Comparison of ENCODE assay signal across 9 cellular contexts in genomic region chr17:77391668-77392375, GRCh38.
A peak's percentile ranks its signal among the peaks of the same experiment; 100 is the strongest.
DNase-seq lines count a peak whose midpoint lies in the region; ATAC-seq and TF ChIP-seq lines count a peak whose summit lies in the region.
"Had no signal": no experiment of that assay in that cellular context is flagged by ENCODE, and none has a peak within 500 bp of the region (broad histone marks: within the 10 kb centered on the region; RNA-seq: fewer than 3 reads in every experiment).

No MANE protein-coding gene starts in this region.

- peak overlapping the region; percentile 7; the same call in 1 of the 2 replicates for H3K27ac ChIP-seq in HCT116 (ENCODE audit: low read depth, low read length)
- H3K27ac ChIP-seq in foreskin keratinocyte: no peak overlapping the region
- H3K27ac ChIP-seq: PC-9 had no signal

- ATAC-seq in HCT116: no peak
- ATAC-seq in foreskin keratinocyte: peak; percentile 57
- ATAC-seq in GM21526 (IDR thresholded peaks at IDR 0.05; ENCODE audit: low FRiP score, unreplicated experiment): no peak

- H3K4me1 Mint-ChIP-seq in activated T-helper 1 cell treated with anti-CD3 and anti-CD28 coated beads, Interleukin-12 subunit alpha, Interleukin-12 subunit beta, Interleukin-2, Interleukin-4 antibody, amounts not matched to agents 30 ng/mL and 10 ng/mL and 1 ng/mL, durations not matched to agents 14 hours and 24 hours and 36 hours (ENCODE audit: low read depth): peaks cover 80% of the 10 kb centered on the region

- H3K4me3 ChIP-seq in HCT116 (replicated peaks in 1 of 2; ENCODE audit: low read depth in 1 of 2, low read length in 2 of 2): no peak overlapping the region
- H3K4me3 ChIP-seq: PC-9 had no signal

- peak overlapping the region; percentile 87 for H3K27ac Mint-ChIP-seq in activated T-helper 1 cell treated with anti-CD3 and anti-CD28 coated beads, Interleukin-12 subunit alpha, Interleukin-12 subunit beta, Interleukin-2, Interleukin-4 antibody, amounts not matched to agents 30 ng/mL and 10 ng/mL and 1 ng/mL, durations not matched to agents 14 hours and 24 hours and 36 hours

- RAD21 ChIA-PET in HCT116 (lab: Charles Lee; ENCODE audit: low non-redundant PET in 1 of 2, low total read pairs in 2 of 2, uncharacterized antibody in 2 of 2, unreplicated experiment in 2 of 2): no interaction called here

- no peak for TF ChIP-seq POLR2A in HCT116 (IDR thresholded peaks at IDR 0.05; ENCODE audit: borderline replicate concordance, extremely low read depth, insufficient read depth, insufficient read length)

- TF ChIP-seq CTCF in HCT116 (IDR thresholded peaks at IDR 0.05 in 2 of 3, conservative IDR thresholded peaks at IDR 0.05 in 1 of 3; ENCODE audit: borderline replicate concordance in 1 of 3, insufficient read depth in 1 of 3, low read depth in 2 of 3, low read length in 2 of 3) (no peak), foreskin keratinocyte (conservative IDR thresholded peaks at IDR 0.05) (no peak)

- H3K9me2 ChIP-seq in HCT116 (ENCODE audit: insufficient read depth): no peaks in the 10 kb centered on the region

- no peaks in the 10 kb centered on the region for H3K27me3 Mint-ChIP-seq in activated T-helper 1 cell treated with anti-CD3 and anti-CD28 coated beads, Interleukin-12 subunit alpha, Interleukin-12 subunit beta, Interleukin-2, Interleukin-4 antibody, amounts not matched to agents 30 ng/mL and 10 ng/mL and 1 ng/mL, durations not matched to agents 14 hours and 24 hours and 36 hours (ENCODE audit: insufficient read depth)

- TF ChIP-seq RAD21 in HCT116 (IDR thresholded peaks at IDR 0.05; ENCODE audit: low read depth): no peak

- intact Hi-C loops in HCT116 (cut with micrococcal nuclease): no loop called here
- intact Hi-C loops in activated T-helper 1 cell treated with anti-CD3 and anti-CD28 coated beads, Interleukin-12 subunit alpha, Interleukin-12 subunit beta, Interleukin-2, Interleukin-4 antibody, amounts not matched to agents 30 ng/mL and 10 ng/mL and 1 ng/mL, durations not matched to agents 14 hours and 24 hours and 36 hours (cut with micrococcal nuclease): loop anchor here (1.0 to 5.0 kb wide), 2 partner anchors 8 to 250 kb away; partner anchors contain the start of gene SEC14L1
- intact Hi-C loops in posterior vena cava (cut with DNase I): no loop called here

- CTCF ChIA-PET in HCT116 (lab: Charles Lee): interaction anchor here (1.4 kb wide), 1 partner anchor 9 kb away, joined by 3 read pairs; no protein-coding TSS in a partner anchor

- H3K36me3 ChIP-seq in HCT116 (ENCODE audit: control insufficient read depth in 1 of 2, insufficient read depth in 2 of 2, low read length in 2 of 2): no peaks in the 10 kb centered on the region

- H3K79me2 ChIP-seq in HCT116 (ENCODE audit: insufficient read depth, low read length): peaks cover 91% of the 10 kb centered on the region

- H3K27me3 ChIP-seq in HCT116 (ENCODE audit: insufficient read depth, low read length) (no peaks in the 10 kb centered on the region), foreskin keratinocyte (no peaks in the 10 kb centered on the region)

- no peak overlapping the region for H3K9ac ChIP-seq in HCT116 (ENCODE audit: low read length)

- H3K36me3 Mint-ChIP-seq in activated T-helper 1 cell treated with anti-CD3 and anti-CD28 coated beads, Interleukin-12 subunit alpha, Interleukin-12 subunit beta, Interleukin-2, Interleukin-4 antibody, amounts not matched to agents 30 ng/mL and 10 ng/mL and 1 ng/mL, durations not matched to agents 14 hours and 24 hours and 36 hours (ENCODE audit: low read depth): peaks cover 8% of the 10 kb centered on the region

- no TSS peak for BruUV-seq in HCT116 (replicated peaks; lab: Mats Ljungman, UMichigan)

- H3K4me2 ChIP-seq in HCT116 (ENCODE audit: low read length): peak overlapping the region; percentile 2; the same call in 1 of the 2 replicates
- H3K4me2 ChIP-seq: PC-9 had no signal

- H3K4me3 Mint-ChIP-seq in activated T-helper 1 cell treated with anti-CD3 and anti-CD28 coated beads, Interleukin-12 subunit alpha, Interleukin-12 subunit beta, Interleukin-2, Interleukin-4 antibody, amounts not matched to agents 30 ng/mL and 10 ng/mL and 1 ng/mL, durations not matched to agents 14 hours and 24 hours and 36 hours: peak overlapping the region; percentile 87

- no peaks in the 10 kb centered on the region for H3K9me3 ChIP-seq in HCT116 (ENCODE audit: control insufficient read depth in 1 of 2, insufficient read depth in 1 of 2, low read depth in 1 of 2, low read length in 2 of 2)

- peaks cover 4% of the 10 kb centered on the region; the same call in 1 of the 2 replicates for H4K20me1 ChIP-seq in HCT116 (ENCODE audit: insufficient read depth)

- H3K9me3 Mint-ChIP-seq in activated T-helper 1 cell treated with anti-CD3 and anti-CD28 coated beads, Interleukin-12 subunit alpha, Interleukin-12 subunit beta, Interleukin-2, Interleukin-4 antibody, amounts not matched to agents 30 ng/mL and 10 ng/mL and 1 ng/mL, durations not matched to agents 14 hours and 24 hours and 36 hours: no peaks in the 10 kb centered on the region

- H2AFZ ChIP-seq in HCT116 (ENCODE audit: low read depth, low read length, poor library complexity, severe bottlenecking): no peak overlapping the region
- H2AFZ ChIP-seq: PC-9 had no signal

- POLR2A ChIA-PET in HCT116 (lab: Charles Lee): no interaction called here

- H3K4me1 ChIP-seq in HCT116 (ENCODE audit: control insufficient read depth in 1 of 2, insufficient read depth in 2 of 2, low read length in 2 of 2) (peaks cover 27 to 47% of the 10 kb centered on the region in 2 experiments; a peak in 3 of 4 replicates), foreskin keratinocyte (peaks cover 12% of the 10 kb centered on the region)

- DNase-seq in HCT116 (ENCODE audit: low read depth, low spot score) (no peak), foreskin keratinocyte (peak in 1 of 2 donors; percentile 36), posterior vena cava (ENCODE audit: low spot score) (peak; percentile 90), HuH-7 (ENCODE audit: low spot score) (no peak), NCI-H187 treated with DMSO at 0.1 percent for 48 hours (lab: John Stamatoyannopoulos, UW) (no peak), NAMALWA (ENCODE audit: low spot score) (no peak)
- DNase-seq in activated T-helper 1 cell treated with anti-CD3 and anti-CD28 coated beads, Interleukin-12 subunit alpha, Interleukin-12 subunit beta, Interleukin-2, Interleukin-4 antibody, amounts not matched to agents 30 ng/mL and 10 ng/mL and 1 ng/mL, durations not matched to agents 14 hours and 24 hours and 36 hours (ENCODE audit: low spot score): peak; percentile 61

TF ChIP-seq in HCT116, 20 proteins besides CTCF, POLR2A, EP300 and RAD21:
- TF ChIP-seq CBX3 (IDR thresholded peaks at IDR 0.05; ENCODE audit: low read depth) (no peak), ELF1 (IDR thresholded peaks at IDR 0.05; ENCODE audit: borderline replicate concordance, low read depth) (no peak), MAX (IDR thresholded peaks at IDR 0.05) (no peak), ZFX (IDR thresholded peaks at IDR 0.05) (no peak), YY1 (IDR thresholded peaks at IDR 0.05; ENCODE audit: extremely low read depth, insufficient replicate concordance, low read depth, low read length) (no peak), EZH2 (IDR thresholded peaks at IDR 0.05) (no peak), JUND (IDR thresholded peaks at IDR 0.05) (no peak), EGR1 (IDR thresholded peaks at IDR 0.05; ENCODE audit: low read depth) (no peak), ATF3 (IDR thresholded peaks at IDR 0.05) (no peak), TCF7L2 (IDR thresholded peaks at IDR 0.05; ENCODE audit: borderline replicate concordance, extremely low read depth, insufficient read depth, insufficient read length) (no peak), ZBTB33 (IDR thresholded peaks at IDR 0.05; ENCODE audit: extremely low read depth, insufficient replicate concordance, low read length) (no peak), ZNF274 (IDR thresholded peaks at IDR 0.05; ENCODE audit: low read depth, low read length) (no peak), EZH2phosphoT487 (IDR thresholded peaks at IDR 0.05; ENCODE audit: borderline replicate concordance) (no peak), SIN3A (IDR thresholded peaks at IDR 0.05; ENCODE audit: low read depth) (no peak), POLR2AphosphoS5 (IDR thresholded peaks at IDR 0.05; ENCODE audit: low read depth, low read length) (no peak), CEBPB (IDR thresholded peaks at IDR 0.05; ENCODE audit: low read depth) (no peak)

Comparison
In these comparisons a context has a peak if more than half of its experiments do, and no peak if none do; other contexts are left out.
1. DNase-seq: peak in activated T-helper 1 cell treated with anti-CD3 and anti-CD28 coated beads, Interleukin-12 subunit alpha, Interleukin-12 subunit beta, Interleukin-2, Interleukin-4 antibody, amounts not matched to agents 30 ng/mL and 10 ng/mL and 1 ng/mL, durations not matched to agents 14 hours and 24 hours and 36 hours (single experiment) and posterior vena cava (single experiment); none in HCT116 (single experiment), HuH-7 (single experiment), NCI-H187 treated with DMSO at 0.1 percent for 48 hours (single experiment) and NAMALWA (single experiment).